Comparison of ENCODE assay signal across 7 cellular contexts in genomic region chr5:146912874-146913273, GRCh38. TPM values are rescaled to one million over a fixed set of nuclear protein-coding genes. Genes with fewer than 3 reads are reported as not detected.
"Had no signal": no experiment of that assay in that cellular context is flagged by ENCODE, and none has a peak within 500 bp of the region (broad histone marks: within the 10 kb centered on the region; RNA-seq: fewer than 3 reads in every experiment).

No MANE protein-coding gene starts in this region.

- ATAC-seq: HepG2 had no signal

- H3K4me3 ChIP-seq: GM23248 had no signal

- H3K27ac Mint-ChIP-seq: H9, IgD-negative memory B cell had no signal

- H3K36me3 Mint-ChIP-seq: IgD-negative memory B cell had no signal

- H3K4me1 Mint-ChIP-seq: IgD-negative memory B cell had no signal

- H2AFZ ChIP-seq: GM23248 had no signal

- DNase-seq: GM23248, H9, HCEC 1CT had no signal

- H3K27ac ChIP-seq: GM23248, HL-60 had no signal

- H3K4me3 Mint-ChIP-seq: H9, IgD-negative memory B cell had no signal

- H3K9me3 Mint-ChIP-seq: H9 had no signal

- H3K27me3 Mint-ChIP-seq: IgD-negative memory B cell had no signal

RNA-seq across cellular contexts. Expression of gene PPP2R2B, which starts 34.3 kb away (rescaled TPM):
- total RNA-seq: HepG2, HT1080 had no signal
- polyA plus RNA-seq: HepG2 had no signal
